14 cellular contexts compared by ENCODE assay signal in the genomic region with DNA sequence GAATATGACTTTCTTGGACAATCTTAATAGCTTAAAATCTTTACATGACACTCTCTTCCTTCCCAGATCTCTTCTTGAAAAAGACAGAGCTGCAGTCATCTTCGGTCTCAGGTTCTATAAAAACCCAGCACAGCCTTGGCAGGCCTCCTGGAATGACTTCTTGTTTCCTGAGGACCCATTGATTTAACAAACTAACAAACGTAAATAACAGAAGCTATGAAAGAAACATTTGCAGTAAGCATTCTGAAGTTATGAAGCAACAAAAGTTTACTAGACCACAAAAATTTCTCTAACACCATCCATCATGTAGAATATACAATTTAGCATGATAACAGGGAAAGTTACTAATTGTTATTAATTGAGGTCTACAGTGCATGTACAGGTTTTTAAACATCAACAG.
DNase-seq lines count a peak whose midpoint lies in the region; ATAC-seq, FAIRE-seq and TF ChIP-seq lines count a peak whose summit lies in the region.
"Had no signal": no experiment of that assay in that cellular context is flagged by ENCODE, and none has a peak within 500 bp of the region (broad histone marks: within the 10 kb centered on the region; RNA-seq: fewer than 3 reads in every experiment).

No MANE protein-coding gene starts in this region.

- H3K4me3 Mint-ChIP-seq in endothelial cell (ENCODE audit: unreplicated experiment) (peak overlapping the region; percentile 90), Caco-2 (ENCODE audit: unreplicated experiment) (no peak overlapping the region)
- H3K4me3 Mint-ChIP-seq: WTC11 had no signal

- POLR2A ChIA-PET in AG04450 (lab: Yijun Ruan, JAX) (interaction anchor here (0.9 to 1.5 kb wide), 5 partner anchors 20 to 172 kb away, joined by 3 to 7 read pairs (median 5); partner anchors contain the start of gene STARD13), Caco-2 (lab: Charles Lee) (no interaction called here)

- H3K36me3 ChIP-seq in muscle layer of colon (ENCODE audit: insufficient read depth, low read length) (no peaks in the 10 kb centered on the region), Caco-2 (ENCODE audit: control insufficient read depth, insufficient read depth, low read length) (no peaks in the 10 kb centered on the region)
- H3K36me3 ChIP-seq: breast epithelium had no signal

- no TSS peak for BruUV-seq in Caco-2 (replicated peaks; lab: Mats Ljungman, UMichigan)

- peak overlapping the region; percentile 8; the same call in 1 of the 2 replicates for H3K4me3 ChIP-seq in AG04450 (ENCODE audit: low read depth, low read length)
- H3K4me3 ChIP-seq in muscle layer of colon (ENCODE audit: low read depth in 1 of 2, low read length in 2 of 2) = no peak overlapping the region
- H3K4me3 ChIP-seq in Caco-2 (ENCODE audit: low read depth, low read length) = no peak overlapping the region

- intact Hi-C loops in Caco-2 (cut with micrococcal nuclease; ENCODE audit: unreplicated experiment) = no loop called here

- H3K4me1 ChIP-seq in muscle layer of colon (ENCODE audit: insufficient read depth, low read length) = peaks cover 16% of the 10 kb centered on the region
- H3K4me1 ChIP-seq in Caco-2 = 0 out of 2 replicates have a peak, but pooled peaks cover 4% of the 10 kb centered on the region
- H3K4me1 ChIP-seq: breast epithelium had no signal

- H3K4me1 Mint-ChIP-seq in endothelial cell (ENCODE audit: unreplicated experiment) = peaks cover 52% of the 10 kb centered on the region
- H3K4me1 Mint-ChIP-seq in Caco-2 (ENCODE audit: low read depth, unreplicated experiment) = peaks cover 6% of the 10 kb centered on the region

- FAIRE-seq in HTR-8/SVneo (lab: Jason Lieb, UNC) = no peak
- FAIRE-seq: GM19239, RCC 7860 had no signal

- H3K27me3 Mint-ChIP-seq in endothelial cell (ENCODE audit: unreplicated experiment) (peaks cover 2% of the 10 kb centered on the region), Caco-2 (ENCODE audit: insufficient read depth, unreplicated experiment) (peaks cover 8% of the 10 kb centered on the region)

- CTCF ChIA-PET in AG04450 (lab: Charles Lee) (interaction anchor here (0.6 to 1.5 kb wide), 3 partner anchors 139 to 279 kb away, joined by 3 to 9 read pairs (median 5); no protein-coding TSS in a partner anchor), Caco-2 (lab: Charles Lee) (no interaction called here)

- H3K9me3 ChIP-seq in AG04450 (ENCODE audit: control insufficient read depth, insufficient read depth, low read length) (no peaks in the 10 kb centered on the region), muscle layer of colon (ENCODE audit: low read length) (no peaks in the 10 kb centered on the region), Caco-2 (no peaks in the 10 kb centered on the region)
- H3K9me3 ChIP-seq: breast epithelium had no signal

- H3K27ac ChIP-seq in AG04450 (ENCODE audit: low read depth, low read length) = no peak overlapping the region
- H3K27ac ChIP-seq in muscle layer of colon (ENCODE audit: low read depth, low read length) = peak overlapping the region; percentile 13

- peak; percentile 65 for DNase-seq in AG04450 (ENCODE audit: low read depth, low spot score)
- DNase-seq in HTR-8/SVneo (ENCODE audit: insufficient read length, low spot score) = peak; percentile 11
- DNase-seq in endothelial cell (ENCODE audit: low spot score) = no peak
- DNase-seq in NCI-H510A (lab: John Stamatoyannopoulos, UW) = no peak
- DNase-seq in stimulated activated naive CD8-positive, alpha-beta T cell treated with anti-CD3 and anti-CD28 coated beads, Interleukin-15, Interleukin-2, amounts not matched to agents 100 U/mL and 50 U/mL, for 24 hours = no peak
- no peak for DNase-seq in NCI-H2029 treated with DMSO at 0.1 percent for 48 hours (lab: John Stamatoyannopoulos, UW)
- DNase-seq in Caco-2 = no peak
- DNase-seq: NCI-H2081 treated with DMSO at 0.1 percent for 48 hours, NCI-H774 had no signal

- no peak overlapping the region for H3K27ac Mint-ChIP-seq in endothelial cell (ENCODE audit: unreplicated experiment)
- H3K27ac Mint-ChIP-seq in Caco-2 (ENCODE audit: unreplicated experiment) = no peak overlapping the region
- H3K27ac Mint-ChIP-seq: WTC11 had no signal

- no peak for TF ChIP-seq CTCF in AG04450 (IDR thresholded peaks at IDR 0.05; ENCODE audit: low read depth, low read length)
- no peak for TF ChIP-seq CTCF in endothelial cell (IDR thresholded peaks at IDR 0.05; ENCODE audit: unreplicated experiment)
- TF ChIP-seq CTCF in Caco-2 (IDR thresholded peaks at IDR 0.05; ENCODE audit: insufficient read depth in 1 of 2, low read depth in 1 of 2, low read length in 1 of 2, severe bottlenecking in 1 of 2, unreplicated experiment in 1 of 2) = no peak

- no peak overlapping the region for H3K9ac ChIP-seq in muscle layer of colon (ENCODE audit: low read length)

- no peaks in the 10 kb centered on the region for H3K27me3 ChIP-seq in AG04450 (ENCODE audit: control insufficient read depth, insufficient read depth, low read length)
- no peaks in the 10 kb centered on the region for H3K27me3 ChIP-seq in muscle layer of colon (ENCODE audit: control insufficient read depth in 1 of 2, insufficient read depth in 2 of 2, low read length in 2 of 2)
- peaks cover 3% of the 10 kb centered on the region; the same call in 1 of the 2 replicates for H3K27me3 ChIP-seq in Caco-2 (replicated peaks; ENCODE audit: control insufficient read depth, insufficient read depth, low read length)
- H3K27me3 ChIP-seq: breast epithelium had no signal

- no peak for ATAC-seq in stimulated activated naive CD8-positive, alpha-beta T cell treated with anti-CD3 and anti-CD28 coated beads, Interleukin-15, Interleukin-2, amounts not matched to agents 100 U/mL and 50 U/mL, for 24 hours
- ATAC-seq: WTC11 had no signal

- H3K36me3 Mint-ChIP-seq in endothelial cell (ENCODE audit: low read depth, unreplicated experiment) (peaks cover 18% of the 10 kb centered on the region), Caco-2 (ENCODE audit: insufficient read depth, unreplicated experiment) (no peaks in the 10 kb centered on the region)
- H3K36me3 Mint-ChIP-seq: WTC11 had no signal

- H3K9me3 Mint-ChIP-seq in endothelial cell (ENCODE audit: unreplicated experiment) (no peaks in the 10 kb centered on the region), Caco-2 (ENCODE audit: unreplicated experiment) (no peaks in the 10 kb centered on the region)

Comparison
In these comparisons a context has a peak if more than half of its experiments do, and no peak if none do; other contexts are left out.
1. DNase-seq: peak in AG04450 (single experiment) and HTR-8/SVneo (single experiment); none in endothelial cell (single experiment), NCI-H510A (single experiment), stimulated activated naive CD8-positive, alpha-beta T cell treated with anti-CD3 and anti-CD28 coated beads, Interleukin-15, Interleukin-2, amounts not matched to agents 100 U/mL and 50 U/mL, for 24 hours (single experiment), NCI-H2029 treated with DMSO at 0.1 percent for 48 hours (single experiment) and Caco-2 (0 of 2).